7 cellular contexts compared by ENCODE assay signal in the genomic region with DNA sequence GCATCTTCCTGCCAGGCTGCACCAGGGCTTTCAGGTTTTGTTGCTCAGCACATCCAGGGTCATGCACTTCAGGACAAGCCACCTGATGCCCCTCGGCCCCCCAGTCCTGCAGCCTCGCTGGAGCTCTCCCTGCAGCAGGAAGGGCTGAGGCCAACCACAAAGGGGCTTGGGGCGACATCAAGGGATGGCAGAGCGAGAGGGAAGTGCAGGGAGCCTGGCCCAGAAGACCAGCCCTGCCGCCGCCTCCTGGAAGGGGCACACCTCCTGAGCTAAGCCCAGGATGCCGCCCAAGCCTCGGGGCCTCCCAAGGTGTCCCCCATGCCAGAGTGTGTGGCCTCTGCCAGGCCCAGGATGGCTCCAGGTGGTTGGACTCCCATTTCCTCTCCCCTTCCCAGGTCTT.
"Had no signal": no experiment of that assay in that cellular context is flagged by ENCODE, and none has a peak within 500 bp of the region (broad histone marks: within the 10 kb centered on the region; RNA-seq: fewer than 3 reads in every experiment).

No MANE protein-coding gene starts in this region.

- H3K27ac ChIP-seq: GM23248 had no signal

- H3K9ac ChIP-seq: GM23248 had no signal

- H3K4me3 Mint-ChIP-seq: H9 had no signal

- H3K9me3 Mint-ChIP-seq: H9 had no signal

- DNase-seq: GM23248, GOT3, H9, HCEC 1CT, IMR-90, KG1 had no signal

- H3K4me3 ChIP-seq: GM23248, K562 had no signal
